20 cellular contexts compared by ENCODE assay signal in genomic region chr16:10206215-10206614, GRCh38. TPM values are rescaled to one million over a fixed set of nuclear protein-coding genes. Genes with fewer than 3 reads are reported as not detected.
DNase-seq lines count a peak whose midpoint lies in the region; ATAC-seq and TF ChIP-seq lines count a peak whose summit lies in the region.
"Had no signal": no experiment of that assay in that cellular context is flagged by ENCODE, and none has a peak within 500 bp of the region (broad histone marks: within the 10 kb centered on the region; RNA-seq: fewer than 3 reads in every experiment).

No MANE protein-coding gene starts in this region.

- H2AFZ ChIP-seq in mammary epithelial cell (ENCODE audit: low read depth, low read length) = peak overlapping the region; percentile 48

- H3K4me1 ChIP-seq in mammary epithelial cell (ENCODE audit: insufficient read depth, low read length) = peaks cover 29% of the 10 kb centered on the region
- no peaks in the 10 kb centered on the region for H3K4me1 ChIP-seq in Peyer's patch
- H3K4me1 ChIP-seq: esophagus muscularis mucosa had no signal

- H3K27me3 ChIP-seq in mammary epithelial cell (ENCODE audit: insufficient read depth, low read length) (no peaks in the 10 kb centered on the region), Peyer's patch (no peaks in the 10 kb centered on the region)
- H3K27me3 ChIP-seq: vagina had no signal

- peak; percentile 57 for ATAC-seq in GM18499 (IDR thresholded peaks at IDR 0.05; ENCODE audit: insufficient read depth, unreplicated experiment)
- ATAC-seq in GM19468 (IDR thresholded peaks at IDR 0.05; ENCODE audit: extremely low read depth, unreplicated experiment) = peak; percentile 32
- ATAC-seq in HG03064 (IDR thresholded peaks at IDR 0.05; ENCODE audit: low read depth, unreplicated experiment) = peak; percentile 87
- ATAC-seq: activated CD8-positive, alpha-beta T cell treated with anti-CD3 and anti-CD28 coated beads, Interleukin-2, amount 10 ng/mL, durations not matched to agents 7 days and 5 days had no signal

- no peaks in the 10 kb centered on the region for H4K20me1 ChIP-seq in mammary epithelial cell (ENCODE audit: insufficient read depth, low read length)

- 0% methylated on average over 1 of the region's 1 CpG for WGBS in mammary epithelial cell (ENCODE audit: low coverage, missing lambda C conversion rate)

- dilution Hi-C loops in mammary epithelial cell (cut with HindIII; ENCODE audit: low sequenced_read_pairs) = no loop called here

- BruUV-seq in mammary epithelial cell (replicated peaks; lab: Mats Ljungman, UMichigan) = no TSS peak

- no peaks in the 10 kb centered on the region for H3K36me3 ChIP-seq in mammary epithelial cell (ENCODE audit: insufficient read depth, low read length)
- no peaks in the 10 kb centered on the region for H3K36me3 ChIP-seq in Peyer's patch
- H3K36me3 ChIP-seq: esophagus muscularis mucosa, vagina had no signal

- TF ChIP-seq POLR2A in Peyer's patch (IDR thresholded peaks at IDR 0.05) = no peak

- DNase-seq in mammary epithelial cell (peak; percentile 97), Peyer's patch (no peak), pons (ENCODE audit: low spot score) (no peak), RKO (ENCODE audit: low spot score) (no peak)
- DNase-seq in stimulated activated naive CD4-positive, alpha-beta T cell (lab: John Stamatoyannopoulos, UW) = no peak
- DNase-seq: activated CD8-positive, alpha-beta T cell treated with anti-CD3 and anti-CD28 coated beads, Interleukin-2, amount 10 ng/mL, durations not matched to agents 7 days and 5 days; activated effector memory CD4-positive, alpha-beta T cell treated with anti-CD3 and anti-CD28 coated beads, Interleukin-2, amount 50 U/mL, for 16 hours; cortex of kidney; Kasumi-1; NCI-H1694 treated with DMSO at 0.1 percent for 48 hours; nucleus accumbens; OCI-M1; stimulated activated naive CD4-positive, alpha-beta T cell treated with Interleukin-2 at 50 U/mL for 16 hours had no signal

- H3K9ac ChIP-seq in mammary epithelial cell (ENCODE audit: insufficient read depth, low read length) = peak overlapping the region; percentile 18

- intact Hi-C loops in mammary epithelial cell (cut with micrococcal nuclease) = no loop called here

- CTCF ChIA-PET in mammary epithelial cell (lab: Charles Lee; ENCODE audit: low non-redundant PET) = interaction anchor here (0.7 kb wide), 1 partner anchor 122 kb away, joined by 3 read pairs; no protein-coding TSS in a partner anchor

- H3K27ac ChIP-seq in mammary epithelial cell (ENCODE audit: insufficient read depth, low read depth, low read length) (peak overlapping the region; percentile 88), Peyer's patch (no peak overlapping the region)
- H3K27ac ChIP-seq: esophagus muscularis mucosa, vagina had no signal

- peaks cover 12% of the 10 kb centered on the region for H3K9me3 ChIP-seq in mammary epithelial cell (replicated peaks; ENCODE audit: insufficient read depth, low read length)
- peaks cover 0 to 4% (median 0%) of the 10 kb centered on the region in 4 donors for H3K9me3 ChIP-seq in Peyer's patch
- H3K9me3 ChIP-seq: vagina had no signal

- H3K4me3 ChIP-seq in mammary epithelial cell (replicated peaks in 1 of 3; ENCODE audit: insufficient read depth in 1 of 3, low read depth in 2 of 3, low read length in 3 of 3) (no peak overlapping the region), Peyer's patch (no peak overlapping the region)
- H3K4me3 ChIP-seq: esophagus muscularis mucosa, vagina had no signal

- in situ Hi-C loops in mammary epithelial cell (cut with MboI; ENCODE audit: low sequenced_read_pairs in 2 of 2) = no loop called here

- H3K4me2 ChIP-seq in mammary epithelial cell (ENCODE audit: insufficient read depth, low read depth, low read length) = peak overlapping the region; percentile 78

- no peaks in the 10 kb centered on the region for H3K79me2 ChIP-seq in mammary epithelial cell (ENCODE audit: insufficient read depth, low read length)

- TF ChIP-seq CTCF in mammary epithelial cell (conservative IDR thresholded peaks at IDR 0.05 in 1 of 2, IDR thresholded peaks at IDR 0.05 in 1 of 2; ENCODE audit: extremely low read depth in 1 of 2, insufficient read depth in 1 of 2, low read depth in 1 of 2, low read length in 2 of 2) (no peak), Peyer's patch (IDR thresholded peaks at IDR 0.05) (no peak)

RNA-seq across cellular contexts. Expression of gene GRIN2A, which starts 24.0 kb away (rescaled TPM):
- total RNA-seq in mammary epithelial cell (under 1 TPM; under 0.01 to 0.19 TPM), Peyer's patch (1 to 10 TPM in 2 of 4 donors, under 1 TPM in 2; 0.35 to 7.4 (median 1.5) TPM)
- polyA plus RNA-seq in mammary epithelial cell = 0.05 TPM
- not detected for polyA minus RNA-seq in mammary epithelial cell
- total RNA-seq: activated CD8-positive, alpha-beta T cell treated with anti-CD3 and anti-CD28 coated beads, Interleukin-2, amount 10 ng/mL, durations not matched to agents 7 days and 5 days; mononuclear cell; NCI-H460 had no signal

Comparison
In these comparisons a context has a peak if more than half of its experiments do, and no peak if none do; other contexts are left out.
1. ATAC-seq: peak in every context shown above with its lines; median percentile 87 in HG03064; 57 in GM18499; 32 in GM19468.